ENCODE assay signal across 8 cellular contexts in the genomic region with DNA sequence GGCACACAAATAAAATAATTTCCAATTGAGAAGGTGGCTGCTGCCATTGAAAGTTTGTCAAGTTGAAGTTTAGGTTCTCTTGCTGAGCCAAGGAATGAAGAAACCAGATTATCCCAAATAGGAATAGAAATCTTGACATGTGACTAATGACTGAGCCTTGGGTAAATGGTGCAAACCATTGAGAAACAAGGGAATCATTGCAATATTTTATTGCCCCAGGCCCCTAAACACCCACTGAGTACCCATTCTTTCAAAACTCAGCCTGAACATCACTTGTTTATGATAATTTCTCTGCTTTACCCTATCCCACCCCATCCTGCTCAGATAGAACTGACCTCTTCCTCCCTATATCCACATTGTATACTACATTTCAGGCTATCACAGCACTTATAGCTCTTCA. TPM values are rescaled to one million over a fixed set of nuclear protein-coding genes. Genes with fewer than 3 reads are reported as not detected.
"Had no signal": no experiment of that assay in that cellular context is flagged by ENCODE, and none has a peak within 500 bp of the region (broad histone marks: within the 10 kb centered on the region; RNA-seq: fewer than 3 reads in every experiment).

No MANE protein-coding gene starts in this region.

- H3K27ac ChIP-seq: HL-60 had no signal

- ATAC-seq: HepG2, K562 had no signal

- H3K4me3 Mint-ChIP-seq: IgD-negative memory B cell had no signal

- H3K27ac Mint-ChIP-seq: IgD-negative memory B cell had no signal

- H3K4me1 Mint-ChIP-seq: IgD-negative memory B cell had no signal

- H3K4me3 ChIP-seq: K562 had no signal

- DNase-seq: IMR-90, KBM-7 had no signal

RNA-seq across cellular contexts. Expression of gene VTCN1, which starts 46.6 kb away (rescaled TPM):
- total RNA-seq: HepG2, HT-29, HT1080, IMR-90, K562 had no signal
- polyA plus RNA-seq: HepG2, IgD-negative memory B cell, IMR-90, K562 had no signal
